Comparison of ENCODE assay signal across 10 cellular contexts in the genomic region with DNA sequence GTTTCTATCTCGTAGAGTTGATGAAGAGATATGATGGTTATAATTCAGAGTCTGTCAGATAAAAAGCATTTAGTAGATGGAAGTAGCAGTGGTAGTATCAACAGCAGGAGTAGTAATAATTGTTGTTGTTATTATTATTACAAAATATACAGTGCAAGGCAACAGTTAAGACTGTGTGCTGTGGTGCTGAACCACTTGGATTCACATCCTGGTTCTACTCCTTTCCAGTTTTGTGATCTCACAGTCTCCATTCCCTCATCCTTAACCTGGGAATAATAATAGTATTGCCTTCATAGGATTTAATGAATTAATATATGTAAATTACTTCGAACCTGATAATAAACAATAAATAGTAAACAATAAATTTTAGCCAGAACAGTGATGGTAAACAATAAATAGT. TPM values are rescaled to one million over a fixed set of nuclear protein-coding genes. Genes with fewer than 3 reads are reported as not detected.
DNase-seq lines count a peak whose midpoint lies in the region; TF ChIP-seq lines count a peak whose summit lies in the region.
"Had no signal": no experiment of that assay in that cellular context is flagged by ENCODE, and none has a peak within 500 bp of the region (broad histone marks: within the 10 kb centered on the region; RNA-seq: fewer than 3 reads in every experiment).

No MANE protein-coding gene starts in this region.

- no peaks in the 10 kb centered on the region for H3K9me3 Mint-ChIP-seq in H9

- no peaks in the 10 kb centered on the region for H3K23me2 ChIP-seq in H9 (ENCODE audit: insufficient read length, low read depth, low read length, poor library complexity, severe bottlenecking)

- no peak overlapping the region for H3T11ph ChIP-seq in H9 (ENCODE audit: low read length)

- no CpG with 5 or more reads among the region's 2 CpGs for whole genome bisulfite sequencing in H9 (ENCODE audit: extremely low coverage, insufficient read length, low lambda C conversion rate)

- no peak overlapping the region for H2BK15ac ChIP-seq in H9 (ENCODE audit: low read depth, low read length)

- peaks cover 3% of the 10 kb centered on the region; the same call in 1 of the 2 replicates for H3K4me1 ChIP-seq in H9 (ENCODE audit: insufficient read depth, low read length)
- H3K4me1 ChIP-seq in iPS-20b (ENCODE audit: insufficient read depth, low read length), result peaks cover 21% of the 10 kb centered on the region; the same call in 1 of the 2 replicates
- H3K4me1 ChIP-seq in Karpas-422 (ENCODE audit: low read length), result peaks cover 15% of the 10 kb centered on the region

- no peak overlapping the region for H2AFZ ChIP-seq in H9 (ENCODE audit: low read length)
- H2AFZ ChIP-seq in Karpas-422 (ENCODE audit: low read length), result no peak overlapping the region

- no peak overlapping the region for H2BK20ac ChIP-seq in H9 (ENCODE audit: low read depth, low read length, poor library complexity, severe bottlenecking)

- H3K4me3 ChIP-seq in iPS-20b (ENCODE audit: low read length), result peak overlapping the region; percentile 52; the same call in 1 of the 2 replicates
- H3K4me3 ChIP-seq in skin epidermis, result no peak overlapping the region
- no peak overlapping the region for H3K4me3 ChIP-seq in Karpas-422 (ENCODE audit: low read length)

- H3K27me3 ChIP-seq in H9 (ENCODE audit: insufficient read depth, low read length) (no peaks in the 10 kb centered on the region), iPS-20b (ENCODE audit: insufficient read depth, low read length) (no peaks in the 10 kb centered on the region), Karpas-422 (ENCODE audit: low read length) (no peaks in the 10 kb centered on the region)

- no peaks in the 10 kb centered on the region for H3K9me3 ChIP-seq in H9 (ENCODE audit: control insufficient read depth, low read depth, low read length)
- H3K9me3 ChIP-seq in iPS-20b (ENCODE audit: insufficient read depth, low read depth, low read length), result no peaks in the 10 kb centered on the region
- H3K9me3 ChIP-seq in Karpas-422 (ENCODE audit: low read length), result no peaks in the 10 kb centered on the region

- DNase-seq in H9 (no peak), astrocyte of the hippocampus (ENCODE audit: low read depth, low spot score) (peak; percentile 40), Karpas-422 (no peak), GM10266 (ENCODE audit: extremely low spot score) (no peak), CD1c-positive myeloid dendritic cell (ENCODE audit: extremely low spot score) (no peak)
- DNase-seq in activated CD4-positive, alpha-beta T cell treated with anti-CD3 and anti-CD28 coated beads, Interleukin-2, amount 50 U/mL, for 48 hours, result no peak
- DNase-seq: activated CD4-positive, alpha-beta T cell treated with anti-CD3 and anti-CD28 coated beads for 36 hours; DMS79 had no signal

- H3K4me3 Mint-ChIP-seq in H9, result no peak overlapping the region
- H3K4me3 Mint-ChIP-seq: activated CD4-positive, alpha-beta T cell treated with anti-CD3 and anti-CD28 coated beads for 36 hours had no signal

- no peak overlapping the region for H3K27ac ChIP-seq in H9 (ENCODE audit: insufficient read length, low read depth, low read length)
- H3K27ac ChIP-seq in iPS-20b (ENCODE audit: low read length), result no peak overlapping the region
- H3K27ac ChIP-seq in skin epidermis, result peak overlapping the region in 15 of 21 experiments; percentile 1 to 83 (median 65)
- H3K27ac ChIP-seq in Karpas-422 (ENCODE audit: low read length), result no peak overlapping the region

- H2BK5ac ChIP-seq in H9 (ENCODE audit: insufficient read length, low read length), result no peak overlapping the region

- no peak overlapping the region for H4K8ac ChIP-seq in H9 (replicated peaks; ENCODE audit: insufficient read length, low read depth, low read length)

- H3K4me2 ChIP-seq in H9 (ENCODE audit: insufficient read depth, insufficient read length, low read length), result peak overlapping the region; percentile 25
- H3K4me2 ChIP-seq in Karpas-422 (ENCODE audit: low read depth, low read length, poor library complexity, severe bottlenecking), result no peak overlapping the region

- no peak overlapping the region for H3K18ac ChIP-seq in H9 (ENCODE audit: insufficient read length, low read depth, low read length)

- no peaks in the 10 kb centered on the region for H3K9me2 ChIP-seq in Karpas-422 (replicated peaks; ENCODE audit: insufficient read depth, low read length)

- H3K4me1 Mint-ChIP-seq in H9, result peaks cover 34 to 41% of the 10 kb centered on the region in 2 experiments
- H3K4me1 Mint-ChIP-seq: activated CD4-positive, alpha-beta T cell treated with anti-CD3 and anti-CD28 coated beads for 36 hours had no signal

- H2AK5ac ChIP-seq in H9 (ENCODE audit: insufficient read length, low read length), result no peak overlapping the region

- no peaks in the 10 kb centered on the region for H3K36me3 Mint-ChIP-seq in H9 (ENCODE audit: insufficient read depth in 1 of 3, low read depth in 3 of 3)

- H4K20me1 ChIP-seq in H9 (ENCODE audit: control insufficient read depth, insufficient read depth, insufficient read length) (no peaks in the 10 kb centered on the region), Karpas-422 (ENCODE audit: insufficient read depth, low read depth, low read length) (no peaks in the 10 kb centered on the region)

- H3K9ac ChIP-seq in H9 (ENCODE audit: extremely low read depth, insufficient read length, low read length) (no peak overlapping the region), iPS-20b (ENCODE audit: low read depth, low read length) (no peak overlapping the region; the same call in 1 of the 2 replicates), Karpas-422 (ENCODE audit: low read length) (no peak overlapping the region)

- no peak overlapping the region for H4K91ac ChIP-seq in H9 (ENCODE audit: insufficient read length, low read depth, low read length)

- no peak overlapping the region for H3K4ac ChIP-seq in H9 (ENCODE audit: low read depth, low read length)

- no peak overlapping the region for H2BK120ac ChIP-seq in H9 (ENCODE audit: low read depth, low read length, poor library complexity, severe bottlenecking)

- no peak overlapping the region for H3K23ac ChIP-seq in H9 (ENCODE audit: insufficient read length, low read depth, low read length)

- no peak overlapping the region for H3K56ac ChIP-seq in H9 (ENCODE audit: insufficient read length, low read depth, low read length)

- no peak overlapping the region for H2BK12ac ChIP-seq in H9 (ENCODE audit: insufficient read length, low read depth, low read length)

- H4K5ac ChIP-seq in H9 (ENCODE audit: insufficient read length, low read depth, low read length), result no peak overlapping the region

- H3K14ac ChIP-seq in H9 (ENCODE audit: insufficient read depth, low read length), result no peak overlapping the region

- H3K79me1 ChIP-seq in H9 (ENCODE audit: insufficient read depth, low read depth, low read length, poor library complexity, severe bottlenecking), result no peaks in the 10 kb centered on the region

- H3K27ac Mint-ChIP-seq in H9, result no peak overlapping the region
- H3K27ac Mint-ChIP-seq: activated CD4-positive, alpha-beta T cell treated with anti-CD3 and anti-CD28 coated beads for 36 hours had no signal

- H3K27me3 Mint-ChIP-seq in H9 (ENCODE audit: low read depth), result no peaks in the 10 kb centered on the region

- H3K79me2 ChIP-seq in H9 (ENCODE audit: insufficient read depth, low read length), result no peaks in the 10 kb centered on the region
- H3K79me2 ChIP-seq in Karpas-422 (ENCODE audit: low read length), result no peaks in the 10 kb centered on the region

- H3K36me3 ChIP-seq in iPS-20b (ENCODE audit: insufficient read depth, low read depth, low read length) (no peaks in the 10 kb centered on the region), Karpas-422 (ENCODE audit: insufficient read depth, low read length) (no peaks in the 10 kb centered on the region)

- TF ChIP-seq CTCF in H9 (conservative IDR thresholded peaks at IDR 0.05) (no peak), GM10266 (IDR thresholded peaks at IDR 0.05; ENCODE audit: control insufficient read depth, insufficient read depth, low read depth, missing control alignments) (no peak)

RNA-seq across cellular contexts. Expression of a gene that starts 37.1 kb away (rescaled TPM):
- 25.4 and 26.5 TPM in 2 replicates for total RNA-seq in H9 (2021)
- 8.7 and 44.4 TPM in 2 replicates for total RNA-seq in Karpas-422 (2014; rRNA removed; shearing (Covaris generic); ENCODE audit: low replicate concordance)

Comparison
In these comparisons a context has a peak if more than half of its experiments do, and no peak if none do; other contexts are left out.
1. H3K27ac ChIP-seq: peak in skin epidermis (15 of 21); none in H9 (single experiment), iPS-20b (single experiment) and Karpas-422 (single experiment).